In the genomic region with DNA sequence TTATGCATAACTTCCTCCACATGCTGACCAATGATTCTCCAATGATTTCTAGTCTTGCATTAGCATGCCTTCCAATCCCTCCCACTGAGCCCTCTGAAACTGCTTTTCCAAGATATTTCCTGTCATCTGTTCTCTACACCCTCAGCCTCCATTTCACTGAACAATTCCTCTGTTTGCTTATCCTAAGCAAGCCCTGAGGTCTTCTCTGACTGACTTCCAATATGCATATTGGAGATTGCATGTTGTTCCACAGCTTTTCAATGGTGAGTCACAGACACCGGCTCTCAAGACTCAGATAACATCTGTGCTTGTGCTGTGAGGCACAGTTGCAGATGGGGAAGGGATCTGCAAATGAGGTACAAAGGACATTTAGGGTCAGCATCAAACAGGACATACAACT, we compare ENCODE assay signal across 11 cellular contexts.
DNase-seq lines count a peak whose midpoint lies in the region; ATAC-seq and TF ChIP-seq lines count a peak whose summit lies in the region.
"Had no signal": no experiment of that assay in that cellular context is flagged by ENCODE, and none has a peak within 500 bp of the region (broad histone marks: within the 10 kb centered on the region; RNA-seq: fewer than 3 reads in every experiment).

No MANE protein-coding gene starts in this region.

- peaks cover 1% of the 10 kb centered on the region for H3K9me3 Mint-ChIP-seq in memory B cell
- H3K9me3 Mint-ChIP-seq in activated naive CD4-positive, alpha-beta T cell treated with anti-CD3 and anti-CD28 coated beads, Interleukin-2, amount 10 ng/mL, durations not matched to agents 7 days and 5 days = peaks cover 2% of the 10 kb centered on the region

- H3K4me3 ChIP-seq in NB4 (ENCODE audit: low read depth, low read length) (no peak overlapping the region), body of pancreas (no peak overlapping the region)
- H3K4me3 ChIP-seq: GM12878 had no signal

- TF ChIP-seq CTCF in NB4 (IDR thresholded peaks at IDR 0.05; ENCODE audit: low read depth, low read length) (no peak), body of pancreas (IDR thresholded peaks at IDR 0.05) (no peak)

- peak; percentile 87 for DNase-seq in DMS 273 (lab: John Stamatoyannopoulos, UW; ENCODE audit: unreplicated experiment)
- DNase-seq in NB4 (ENCODE audit: low read depth) = peak; percentile 22
- peak; percentile 16 to 45 (median 30) for DNase-seq in body of pancreas
- DNase-seq in memory B cell (ENCODE audit: low spot score in 2 of 2) = no peak
- DNase-seq in cortex of kidney (lab: John Stamatoyannopoulos, UW) = no peak
- no peak for DNase-seq in activated naive CD4-positive, alpha-beta T cell treated with anti-CD3 and anti-CD28 coated beads, Interleukin-2, amount 10 ng/mL, durations not matched to agents 7 days and 5 days
- DNase-seq: NCI-H1930 had no signal

- H3K27me3 Mint-ChIP-seq in memory B cell = no peaks in the 10 kb centered on the region
- no peaks in the 10 kb centered on the region for H3K27me3 Mint-ChIP-seq in activated naive CD4-positive, alpha-beta T cell treated with anti-CD3 and anti-CD28 coated beads, Interleukin-2, amount 10 ng/mL, durations not matched to agents 7 days and 5 days

- no peaks in the 10 kb centered on the region for H3K9me3 ChIP-seq in body of pancreas

- H3K36me3 ChIP-seq in body of pancreas (replicated peaks in 1 of 2; ENCODE audit: insufficient read depth in 1 of 2, low read depth in 2 of 2) = no peaks in the 10 kb centered on the region

- peaks cover 8% of the 10 kb centered on the region for H3K36me3 Mint-ChIP-seq in memory B cell
- H3K36me3 Mint-ChIP-seq in activated naive CD4-positive, alpha-beta T cell treated with anti-CD3 and anti-CD28 coated beads, Interleukin-2, amount 10 ng/mL, durations not matched to agents 7 days and 5 days = peaks cover 10% of the 10 kb centered on the region

- intact Hi-C loops in body of pancreas (cut with DNase I) = no loop called here

- H3K4me1 ChIP-seq in body of pancreas = peaks cover 16% of the 10 kb centered on the region
- H3K4me1 ChIP-seq: parathyroid adenoma had no signal

- ATAC-seq in body of pancreas (peak; percentile 81), memory B cell (ENCODE audit: low read depth) (no peak), HG02884 (IDR thresholded peaks at IDR 0.05; ENCODE audit: unreplicated experiment) (no peak), GM19023 (IDR thresholded peaks at IDR 0.05; ENCODE audit: unreplicated experiment) (no peak)
- ATAC-seq: GM12878 had no signal

- CTCF ChIA-PET in activated naive CD4-positive, alpha-beta T cell treated with anti-CD3 and anti-CD28 coated beads, Interleukin-2, amount 10 ng/mL, durations not matched to agents 7 days and 5 days (lab: Charles Lee) = no interaction called here

- TF ChIP-seq POLR2A in NB4 (IDR thresholded peaks at IDR 0.05; ENCODE audit: extremely low read depth, insufficient read length) (no peak), body of pancreas (IDR thresholded peaks at IDR 0.05) (no peak)

- peaks cover 3% of the 10 kb centered on the region for H3K4me1 Mint-ChIP-seq in memory B cell
- peaks cover 5% of the 10 kb centered on the region for H3K4me1 Mint-ChIP-seq in activated naive CD4-positive, alpha-beta T cell treated with anti-CD3 and anti-CD28 coated beads, Interleukin-2, amount 10 ng/mL, durations not matched to agents 7 days and 5 days

- peak overlapping the region; percentile 6 for H3K27ac Mint-ChIP-seq in memory B cell
- H3K27ac Mint-ChIP-seq in activated naive CD4-positive, alpha-beta T cell treated with anti-CD3 and anti-CD28 coated beads, Interleukin-2, amount 10 ng/mL, durations not matched to agents 7 days and 5 days = no peak overlapping the region

- WGBS in body of pancreas, 2 donors = 6 to 16% methylated on average over 1 of the region's 1 CpG

- H3K27ac ChIP-seq in body of pancreas = peak overlapping the region; percentile 67 to 82 (median 76)
- H3K27ac ChIP-seq: parathyroid adenoma had no signal

- H3K27me3 ChIP-seq in body of pancreas = no peaks in the 10 kb centered on the region

- H3K4me3 Mint-ChIP-seq in memory B cell = no peak overlapping the region
- H3K4me3 Mint-ChIP-seq in activated naive CD4-positive, alpha-beta T cell treated with anti-CD3 and anti-CD28 coated beads, Interleukin-2, amount 10 ng/mL, durations not matched to agents 7 days and 5 days = no peak overlapping the region

Comparison
In these comparisons a context has a peak if more than half of its experiments do, and no peak if none do; other contexts are left out.
1. DNase-seq: peak in DMS 273 (single experiment), NB4 (single experiment) and body of pancreas (4 of 4); none in memory B cell (0 of 2), cortex of kidney (single experiment) and activated naive CD4-positive, alpha-beta T cell treated with anti-CD3 and anti-CD28 coated beads, Interleukin-2, amount 10 ng/mL, durations not matched to agents 7 days and 5 days (single experiment).